9 cellular contexts compared by ENCODE assay signal in genomic region chr7:38335123-38335489, GRCh38.
DNase-seq lines count a peak whose midpoint lies in the region; ATAC-seq and TF ChIP-seq lines count a peak whose summit lies in the region.
"Had no signal": no experiment of that assay in that cellular context is flagged by ENCODE, and none has a peak within 500 bp of the region (broad histone marks: within the 10 kb centered on the region; RNA-seq: fewer than 3 reads in every experiment).

No MANE protein-coding gene starts in this region.

- H3K4me3 ChIP-seq in AG04450 (ENCODE audit: low read depth, low read length) = peak overlapping the region; percentile 22
- H3K4me3 ChIP-seq: pancreas had no signal

- CTCF ChIA-PET in AG04450 (lab: Charles Lee) = interaction anchor here (0.6 to 5.4 kb wide), 50 partner anchors 8 to 434 kb away, joined by 3 to 114 read pairs (median 5); partner anchors contain the start of gene STARD3NL
- CTCF ChIA-PET in activated CD4-positive, alpha-beta memory T cell treated with anti-CD3 and anti-CD28 coated beads, Interleukin-2, amount 10 ng/mL, durations not matched to agents 7 days and 5 days (lab: Charles Lee) = interaction anchor here (0.6 to 5.8 kb wide), 26 partner anchors 8 to 232 kb away, joined by 3 to 172 read pairs (median 7); partner anchors contain the start of gene STARD3NL

- H3K27me3 Mint-ChIP-seq in activated CD4-positive, alpha-beta memory T cell treated with anti-CD3 and anti-CD28 coated beads, Interleukin-2, amount 10 ng/mL, durations not matched to agents 7 days and 5 days = no peaks in the 10 kb centered on the region
- H3K27me3 Mint-ChIP-seq in memory B cell = no peaks in the 10 kb centered on the region

- no peak for TF ChIP-seq POLR2A in GM18505 (IDR thresholded peaks at IDR 0.05; ENCODE audit: borderline replicate concordance, extremely low read depth, insufficient read depth, insufficient read length)
- no peak for TF ChIP-seq POLR2A in erythroblast (IDR thresholded peaks at IDR 0.05; ENCODE audit: low read length)

- no peaks in the 10 kb centered on the region for H3K27me3 ChIP-seq in AG04450 (ENCODE audit: control insufficient read depth, insufficient read depth, low read length)
- H3K27me3 ChIP-seq: pancreas had no signal

- TF ChIP-seq CTCF in AG04450 (IDR thresholded peaks at IDR 0.05; ENCODE audit: low read depth, low read length) = no peak

- peak overlapping the region; percentile 75 for H3K4me3 Mint-ChIP-seq in activated CD4-positive, alpha-beta memory T cell treated with anti-CD3 and anti-CD28 coated beads, Interleukin-2, amount 10 ng/mL, durations not matched to agents 7 days and 5 days
- no peak overlapping the region for H3K4me3 Mint-ChIP-seq in memory B cell

- intact Hi-C loops in posterior cingulate gyrus (cut with DNase I) = loop anchor here (1.0 kb wide), 1 partner anchor 120 kb away; no protein-coding TSS in a partner anchor

- no peaks in the 10 kb centered on the region for H3K9me3 Mint-ChIP-seq in activated CD4-positive, alpha-beta memory T cell treated with anti-CD3 and anti-CD28 coated beads, Interleukin-2, amount 10 ng/mL, durations not matched to agents 7 days and 5 days
- no peaks in the 10 kb centered on the region for H3K9me3 Mint-ChIP-seq in memory B cell

- peaks cover 56% of the 10 kb centered on the region for H3K4me1 Mint-ChIP-seq in activated CD4-positive, alpha-beta memory T cell treated with anti-CD3 and anti-CD28 coated beads, Interleukin-2, amount 10 ng/mL, durations not matched to agents 7 days and 5 days
- peaks cover 15% of the 10 kb centered on the region for H3K4me1 Mint-ChIP-seq in memory B cell

- H3K27ac ChIP-seq in AG04450 (ENCODE audit: low read depth, low read length) = no peak overlapping the region

- POLR2A ChIA-PET in AG04450 (lab: Yijun Ruan, JAX) = interaction anchor here (0.7 to 0.9 kb wide), 2 partner anchors 13 to 120 kb away, joined by 3 to 4 read pairs; no protein-coding TSS in a partner anchor
- POLR2A ChIA-PET in activated CD4-positive, alpha-beta memory T cell treated with anti-CD3 and anti-CD28 coated beads, Interleukin-2, amount 10 ng/mL, durations not matched to agents 7 days and 5 days (lab: Charles Lee) = interaction anchor here (1.1 to 3.5 kb wide), 5 partner anchors 9 to 119 kb away, joined by 3 to 17 read pairs (median 6); no protein-coding TSS in a partner anchor

- H3K9me3 ChIP-seq in AG04450 (ENCODE audit: control insufficient read depth, insufficient read depth, low read length) = no peaks in the 10 kb centered on the region
- H3K9me3 ChIP-seq: pancreas had no signal

- H3K27ac Mint-ChIP-seq in activated CD4-positive, alpha-beta memory T cell treated with anti-CD3 and anti-CD28 coated beads, Interleukin-2, amount 10 ng/mL, durations not matched to agents 7 days and 5 days = peak overlapping the region; percentile 74
- H3K27ac Mint-ChIP-seq in memory B cell = peak overlapping the region; percentile 38

- ATAC-seq in GM18505 (IDR thresholded peaks at IDR 0.05; ENCODE audit: unreplicated experiment) (peak; percentile 13), memory B cell (ENCODE audit: low read depth) (no peak)

- DNase-seq in AG04450 (ENCODE audit: low read depth, low spot score) (no peak), memory B cell (ENCODE audit: low spot score in 2 of 2) (no peak), erythroblast (lab: John Stamatoyannopoulos, UW) (no peak), SW480 (ENCODE audit: low spot score) (no peak), posterior cingulate gyrus (no peak), iPS-NIHi7 (ENCODE audit: extremely low spot score) (no peak)
- no peak for DNase-seq in activated CD4-positive, alpha-beta memory T cell treated with anti-CD3 and anti-CD28 coated beads, Interleukin-2, amount 10 ng/mL, durations not matched to agents 7 days and 5 days

- H3K36me3 Mint-ChIP-seq in activated CD4-positive, alpha-beta memory T cell treated with anti-CD3 and anti-CD28 coated beads, Interleukin-2, amount 10 ng/mL, durations not matched to agents 7 days and 5 days (ENCODE audit: low read depth) = no peaks in the 10 kb centered on the region
- H3K36me3 Mint-ChIP-seq in memory B cell = no peaks in the 10 kb centered on the region
